Comparison of ENCODE assay signal across 31 cellular contexts in the genomic region with DNA sequence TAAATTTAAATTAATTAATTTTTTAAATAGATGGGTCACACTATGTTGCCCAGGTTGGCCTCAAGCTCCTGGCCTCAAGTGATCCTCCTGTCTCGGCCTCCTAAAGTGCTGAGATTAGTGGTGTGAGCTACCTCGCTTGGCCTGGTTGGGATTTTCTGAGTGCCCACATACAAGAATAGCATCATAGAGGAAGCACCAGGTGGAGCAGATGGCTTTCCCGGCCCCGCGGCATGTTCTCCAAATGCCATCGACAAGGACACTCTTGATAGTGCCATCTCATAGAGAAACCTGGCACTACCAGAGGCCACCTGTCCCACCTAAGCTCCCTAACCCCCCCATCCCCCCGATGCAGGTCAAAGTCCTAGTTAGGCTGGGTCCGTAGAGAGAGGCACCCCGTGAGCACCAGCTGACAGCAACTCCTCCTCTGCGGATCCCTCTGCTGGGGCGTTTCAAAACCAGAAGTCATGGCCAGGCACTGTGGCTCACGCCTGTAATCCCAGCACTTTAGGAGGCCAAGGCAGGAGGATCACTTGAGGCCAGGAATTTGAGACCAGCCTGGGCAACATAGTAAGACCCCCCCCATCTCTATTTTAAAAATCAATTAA.
"Had no signal": no experiment of that assay in that cellular context is flagged by ENCODE, and none has a peak within 500 bp of the region (broad histone marks: within the 10 kb centered on the region; RNA-seq: fewer than 3 reads in every experiment).

No MANE protein-coding gene starts in this region.

- H3K4me2 ChIP-seq: PC-9 had no signal

- H3K4me1 Mint-ChIP-seq: activated B cell treated with CpG ODN at 0.5 μM for 24 hours; activated naive CD4-positive, alpha-beta T cell treated with anti-CD3 and anti-CD28 coated beads, Interleukin-2, amount 50 U/mL, for 24 hours; activated T-helper 17 cell treated with anti-CD3 and anti-CD28 coated beads, Interleukin-2, amount 50 U/mL, for 72 hours; central memory CD8-positive, alpha-beta T cell had no signal

- H3K27ac Mint-ChIP-seq: activated B cell treated with CpG ODN at 0.5 μM for 24 hours; activated CD4-positive, alpha-beta memory T cell treated with anti-CD3 and anti-CD28 coated beads for 36 hours; activated naive CD4-positive, alpha-beta T cell treated with anti-CD3 and anti-CD28 coated beads, Interleukin-2, amount 50 U/mL, for 24 hours; activated naive CD8-positive, alpha-beta T cell treated with anti-CD3 and anti-CD28 coated beads, Interleukin-2, amount 10 ng/mL, durations not matched to agents 7 days and 5 days; activated T-cell treated with anti-CD3 and anti-CD28 coated beads, Interleukin-2, amount 50 U/mL, for 72 hours; activated T-helper 17 cell treated with anti-CD3 and anti-CD28 coated beads, Interleukin-2, amount 50 U/mL, for 72 hours had no signal

- H3K9me3 ChIP-seq: ascending aorta, MG63 had no signal

- H3K27ac ChIP-seq: ascending aorta, cardiac muscle cell, PC-9, RWPE1, VCaP had no signal

- H3K4me3 ChIP-seq: ascending aorta, cardiac muscle cell, MG63, PC-9 had no signal

- H3K9me3 Mint-ChIP-seq: activated CD4-positive, alpha-beta memory T cell treated with anti-CD3 and anti-CD28 coated beads for 36 hours; activated naive CD4-positive, alpha-beta T cell treated with anti-CD3 and anti-CD28 coated beads, Interleukin-2, amount 50 U/mL, for 24 hours; activated T-cell treated with anti-CD3 and anti-CD28 coated beads, Interleukin-2, amount 50 U/mL, for 72 hours; activated T-helper 17 cell treated with anti-CD3 and anti-CD28 coated beads, Interleukin-2, amount 50 U/mL, for 72 hours; central memory CD8-positive, alpha-beta T cell had no signal

- H3K4me3 Mint-ChIP-seq: activated B cell treated with CpG ODN at 0.5 μM for 24 hours; activated CD4-positive, alpha-beta memory T cell treated with anti-CD3 and anti-CD28 coated beads for 36 hours; activated naive CD4-positive, alpha-beta T cell treated with anti-CD3 and anti-CD28 coated beads, Interleukin-2, amount 50 U/mL, for 24 hours; activated naive CD8-positive, alpha-beta T cell treated with anti-CD3 and anti-CD28 coated beads, Interleukin-2, amount 10 ng/mL, durations not matched to agents 7 days and 5 days; activated T-cell treated with anti-CD3 and anti-CD28 coated beads, Interleukin-2, amount 50 U/mL, for 72 hours; activated T-helper 17 cell treated with anti-CD3 and anti-CD28 coated beads, Interleukin-2, amount 50 U/mL, for 72 hours; central memory CD8-positive, alpha-beta T cell had no signal

- H2AFZ ChIP-seq: PC-9 had no signal

- H3K36me3 ChIP-seq: ascending aorta, cardiac muscle cell, MG63 had no signal

- DNase-seq: activated B cell treated with CpG ODN at 0.5 μM for 24 hours; activated CD4-positive, alpha-beta memory T cell treated with anti-CD3 and anti-CD28 coated beads for 36 hours; activated CD4-positive, alpha-beta T cell treated with anti-CD3 and anti-CD28 coated beads for 4 hours; activated CD4-positive, alpha-beta T cell treated with anti-CD3 and anti-CD28 coated beads, Interleukin-2, amount 50 U/mL, for 1 hour; activated CD4-positive, CD25-positive, alpha-beta regulatory T cell treated with anti-CD3 and anti-CD28 coated beads, Interleukin-2, amount 50 U/mL, for 72 hours; activated effector memory CD4-positive, alpha-beta T cell treated with anti-CD3 and anti-CD28 coated beads, Interleukin-2, amount 50 U/mL, for 16 hours; activated naive CD4-positive, alpha-beta T cell treated with Interleukin-2 at 50 U/mL for 16 hours; activated naive CD8-positive, alpha-beta T cell treated with anti-CD3 and anti-CD28 coated beads, Interleukin-2, amount 10 ng/mL, durations not matched to agents 7 days and 5 days; activated T-cell treated with anti-CD3 and anti-CD28 coated beads, Interleukin-2, amount 50 U/mL, for 1 hour; activated T-cell treated with anti-CD3 and anti-CD28 coated beads, Interleukin-2, amount 50 U/mL, for 72 hours; amygdala; Kasumi-1; KG1; MG63; NCI-H1048; NCI-H1105 treated with DMSO at 0.1 percent for 48 hours; NCI-H1436; NCI-H1694; NCI-H2029; NCI-H510A treated with DMSO at 0.1 percent for 48 hours; PC-9; T-helper 1 cell; T-helper 2 cell; T-helper 9 cell had no signal

- H3K27me3 ChIP-seq: ascending aorta, cardiac muscle cell, MG63 had no signal

- H3K36me3 Mint-ChIP-seq: activated CD4-positive, alpha-beta memory T cell treated with anti-CD3 and anti-CD28 coated beads for 36 hours; activated naive CD8-positive, alpha-beta T cell treated with anti-CD3 and anti-CD28 coated beads, Interleukin-2, amount 10 ng/mL, durations not matched to agents 7 days and 5 days had no signal
